In the genomic region with DNA sequence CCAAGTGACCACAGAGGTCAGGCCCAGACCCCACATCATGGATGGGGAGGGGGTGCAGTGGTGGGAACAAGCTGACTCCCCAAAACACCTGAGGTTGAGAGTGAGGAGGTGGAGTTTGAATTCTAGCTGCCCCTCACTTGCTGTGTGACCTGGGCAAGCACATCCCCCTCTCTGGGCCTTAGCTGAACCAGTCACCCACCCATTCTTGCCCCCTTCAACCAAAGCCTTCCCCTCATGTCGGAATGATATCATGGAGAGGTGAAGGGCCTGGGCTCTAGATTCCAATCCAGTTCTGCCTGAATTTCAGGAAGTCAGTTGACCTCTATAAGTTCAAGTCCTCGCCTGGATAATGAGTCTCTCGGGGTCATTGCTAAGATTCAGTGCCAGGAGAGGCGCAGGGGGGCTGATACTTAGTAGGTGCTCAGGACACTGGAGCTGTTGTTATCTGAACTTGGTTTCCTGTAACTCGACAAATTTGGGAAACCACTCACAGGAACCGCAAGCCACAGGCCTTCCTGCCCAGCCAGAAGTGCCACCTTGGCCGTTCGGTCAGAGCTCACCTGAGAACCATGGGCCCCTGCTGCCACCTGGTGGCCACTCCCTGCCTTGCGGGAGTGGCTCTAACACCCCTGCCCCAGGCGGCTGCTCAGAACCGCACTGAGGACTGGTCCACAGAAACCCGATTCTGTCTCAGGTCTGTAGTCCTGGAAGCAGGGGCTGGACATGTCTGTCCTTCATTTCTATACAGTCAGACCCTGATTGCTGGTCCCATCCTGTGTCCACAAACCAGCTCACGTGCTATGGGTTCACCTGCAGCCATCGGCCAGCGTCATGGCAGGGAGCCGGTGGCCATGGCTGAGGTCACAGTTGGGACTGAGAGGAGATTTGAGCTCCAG, we compare ENCODE assay signal across 8 cellular contexts. TPM values are rescaled to one million over a fixed set of nuclear protein-coding genes. Genes with fewer than 3 reads are reported as not detected.
DNase-seq lines count a peak whose midpoint lies in the region; ATAC-seq and TF ChIP-seq lines count a peak whose summit lies in the region.

No MANE protein-coding gene starts in this region.

- H3K9me3 Mint-ChIP-seq in activated CD8-positive, alpha-beta T cell treated with anti-CD3 and anti-CD28 coated beads, Interleukin-2, amount 10 ng/mL, durations not matched to agents 7 days and 5 days (ENCODE audit: insufficient read depth), result no peaks in the 10 kb centered on the region

- no CpG with 5 or more reads among the region's 16 CpGs for WGBS in mesendoderm (ENCODE audit: extremely low coverage, insufficient coverage, low lambda C conversion rate)

- H3K27me3 ChIP-seq in mesendoderm (ENCODE audit: insufficient read depth, low read length, poor library complexity), result no peaks in the 10 kb centered on the region

- peak; percentile 91 for ATAC-seq in activated CD8-positive, alpha-beta T cell treated with anti-CD3 and anti-CD28 coated beads, Interleukin-2, amount 10 ng/mL, durations not matched to agents 7 days and 5 days
- no peak for ATAC-seq in HG03432 (IDR thresholded peaks at IDR 0.05; ENCODE audit: unreplicated experiment)

- no peak overlapping the region for H3K18ac ChIP-seq in mesendoderm (ENCODE audit: low read length)

- H2AK5ac ChIP-seq in mesendoderm (ENCODE audit: low read length), result peak overlapping the region; percentile 14

- H3K79me2 ChIP-seq in mesendoderm (ENCODE audit: control insufficient read depth, insufficient read depth, low read length), result peaks cover 29% of the 10 kb centered on the region

- peaks cover 28% of the 10 kb centered on the region for H3K4me1 Mint-ChIP-seq in activated CD8-positive, alpha-beta T cell treated with anti-CD3 and anti-CD28 coated beads, Interleukin-2, amount 10 ng/mL, durations not matched to agents 7 days and 5 days (ENCODE audit: low read depth)

- peak overlapping the region; percentile 40 for H3K9ac ChIP-seq in mesendoderm (ENCODE audit: low read length)

- POLR2A ChIA-PET in activated CD8-positive, alpha-beta T cell treated with anti-CD3 and anti-CD28 coated beads, Interleukin-2, amount 10 ng/mL, durations not matched to agents 7 days and 5 days (lab: Charles Lee), result interaction anchor here (0.8 to 2.1 kb wide), 8 partner anchors 10 to 238 kb away, joined by 3 to 8 read pairs (median 4); partner anchors contain the start of gene LGALS2

- H3K56ac ChIP-seq in mesendoderm (ENCODE audit: low read length), result peak overlapping the region; percentile 80

- peaks cover 36% of the 10 kb centered on the region for H3K27me3 Mint-ChIP-seq in activated CD8-positive, alpha-beta T cell treated with anti-CD3 and anti-CD28 coated beads, Interleukin-2, amount 10 ng/mL, durations not matched to agents 7 days and 5 days (ENCODE audit: low read depth)

- peaks cover 20% of the 10 kb centered on the region for H3K79me1 ChIP-seq in mesendoderm (ENCODE audit: low read length)

- no peak overlapping the region for H4K8ac ChIP-seq in mesendoderm (ENCODE audit: low read depth, low read length)

- H3K4me2 ChIP-seq in mesendoderm (ENCODE audit: low read length), result no peak overlapping the region

- DNase-seq in EH (ENCODE audit: low read depth) (peak; percentile 56), HFF-Myc (ENCODE audit: extremely low read depth, low read depth) (no peak), NCI-H748 treated with DMSO at 0.1 percent for 48 hours (lab: John Stamatoyannopoulos, UW) (peak; percentile 19), mesendoderm (peak; percentile 85)
- peak; percentile 97 for DNase-seq in activated CD8-positive, alpha-beta T cell treated with anti-CD3 and anti-CD28 coated beads, Interleukin-2, amount 10 ng/mL, durations not matched to agents 7 days and 5 days
- DNase-seq in effector CD4-positive, alpha-beta T cell, result peak; percentile 87
- peak; percentile 89 for DNase-seq in stimulated activated CD8-positive, alpha-beta memory T cell treated with anti-CD3 and anti-CD28 coated beads, Interleukin-2, amount 100 ng/mL, for 48 hours (ENCODE audit: low read depth in 2 of 2)

- H4K5ac ChIP-seq in mesendoderm (ENCODE audit: low read length), result no peak overlapping the region

- no peak overlapping the region for H3K27ac ChIP-seq in mesendoderm (ENCODE audit: low read depth, low read length)

- TF ChIP-seq CTCF in HFF-Myc (IDR thresholded peaks at IDR 0.05; ENCODE audit: low read depth, low read length, missing control alignments), result peak; percentile 91

- peaks cover 33% of the 10 kb centered on the region for H3K4me1 ChIP-seq in mesendoderm (ENCODE audit: control insufficient read depth, low read depth, low read length)

- H2BK5ac ChIP-seq in mesendoderm (ENCODE audit: low read length), result peak overlapping the region; percentile 65

- H3K23ac ChIP-seq in mesendoderm (ENCODE audit: low read length), result no peak overlapping the region

- H2BK120ac ChIP-seq in mesendoderm (ENCODE audit: low read depth, low read length), result no peak overlapping the region

- peaks cover 13% of the 10 kb centered on the region for H3K36me3 ChIP-seq in mesendoderm (ENCODE audit: control insufficient read depth, insufficient read depth, low read length)

- no peaks in the 10 kb centered on the region for H3K36me3 Mint-ChIP-seq in activated CD8-positive, alpha-beta T cell treated with anti-CD3 and anti-CD28 coated beads, Interleukin-2, amount 10 ng/mL, durations not matched to agents 7 days and 5 days (ENCODE audit: low read depth)

- peak overlapping the region; percentile 79 for H3K27ac Mint-ChIP-seq in activated CD8-positive, alpha-beta T cell treated with anti-CD3 and anti-CD28 coated beads, Interleukin-2, amount 10 ng/mL, durations not matched to agents 7 days and 5 days

- H3K4me3 Mint-ChIP-seq in activated CD8-positive, alpha-beta T cell treated with anti-CD3 and anti-CD28 coated beads, Interleukin-2, amount 10 ng/mL, durations not matched to agents 7 days and 5 days, result peak overlapping the region; percentile 63

- H3K4me3 ChIP-seq in HFF-Myc (replicated peaks; ENCODE audit: low read depth, low read length), result no peak overlapping the region
- H3K4me3 ChIP-seq in mesendoderm (ENCODE audit: low read length), result no peak overlapping the region

- H2BK15ac ChIP-seq in mesendoderm (replicated peaks; ENCODE audit: low read depth), result no peak overlapping the region

- CTCF ChIA-PET in activated CD8-positive, alpha-beta T cell treated with anti-CD3 and anti-CD28 coated beads, Interleukin-2, amount 10 ng/mL, durations not matched to agents 7 days and 5 days (lab: Charles Lee), result interaction anchor here (0.7 to 15.3 kb wide), 53 partner anchors 8 to 710 kb away, joined by 3 to 493 read pairs (median 5); partner anchors contain the start of genes C22orf23, CYTH4, GGA1 and LGALS1

- no peak overlapping the region for H3K4ac ChIP-seq in mesendoderm (ENCODE audit: low read depth, low read length)

RNA-seq across cellular contexts. Expression of gene CDC42EP1, which starts 6.9 kb away (rescaled TPM):
- under 1 TPM; 0.13 to 0.21 TPM for total RNA-seq in activated CD8-positive, alpha-beta T cell treated with anti-CD3 and anti-CD28 coated beads, Interleukin-2, amount 10 ng/mL, durations not matched to agents 7 days and 5 days
- 70.7 TPM for polyA plus RNA-seq in mesendoderm (2013, experiment 1 of 2)
- 66.2 TPM for polyA plus RNA-seq in mesendoderm (2013, experiment 2 of 2)

RNA-seq across cellular contexts. Expression of gene LGALS2, which starts 12.7 kb away (rescaled TPM):
- total RNA-seq in activated CD8-positive, alpha-beta T cell treated with anti-CD3 and anti-CD28 coated beads, Interleukin-2, amount 10 ng/mL, durations not matched to agents 7 days and 5 days, result not detected
- not detected for polyA plus RNA-seq in mesendoderm (2013, experiment 1 of 2)
- not detected for polyA plus RNA-seq in mesendoderm (2013, experiment 2 of 2)

RNA-seq across cellular contexts. Expression of gene GGA1, which starts 41.5 kb away (rescaled TPM):
- 10 to 100 TPM; 66.3 to 69.5 TPM for total RNA-seq in activated CD8-positive, alpha-beta T cell treated with anti-CD3 and anti-CD28 coated beads, Interleukin-2, amount 10 ng/mL, durations not matched to agents 7 days and 5 days
- 23.0 TPM for polyA plus RNA-seq in mesendoderm (2013, experiment 1 of 2)
- polyA plus RNA-seq in mesendoderm (2013, experiment 2 of 2), result 23.5 TPM

RNA-seq across cellular contexts. Expression of gene CARD10, which starts 47.9 kb away (rescaled TPM):
- total RNA-seq in activated CD8-positive, alpha-beta T cell treated with anti-CD3 and anti-CD28 coated beads, Interleukin-2, amount 10 ng/mL, durations not matched to agents 7 days and 5 days, result under 1 TPM in 1 of 2 experiments, not detected in 1; 0.31 TPM
- 5.6 TPM for polyA plus RNA-seq in mesendoderm (2013, experiment 1 of 2)
- 5.8 TPM for polyA plus RNA-seq in mesendoderm (2013, experiment 2 of 2)
